Comparison of ENCODE assay signal across 8 cellular contexts in genomic region chr15:31977812-31978662, GRCh38. TPM values are rescaled to one million over a fixed set of nuclear protein-coding genes. Genes with fewer than 3 reads are reported as not detected.
A peak's percentile ranks its signal among the peaks of the same experiment; 100 is the strongest.
DNase-seq lines count a peak whose midpoint lies in the region; ATAC-seq, FAIRE-seq and TF ChIP-seq lines count a peak whose summit lies in the region.

No MANE protein-coding gene starts in this region.

- peak; percentile 76 for TF ChIP-seq CTCF in 22Rv1 (IDR thresholded peaks at IDR 0.05)
- TF ChIP-seq CTCF in astrocyte of the spinal cord (IDR thresholded peaks at IDR 0.05; ENCODE audit: low read depth, low read length) = peak; percentile 88

- peak; percentile 66 for FAIRE-seq in GM12891 (lab: Jason Lieb, UNC)

- no peak for TF ChIP-seq POLR2A in GM12891 (IDR thresholded peaks at IDR 0.05; ENCODE audit: low read depth, low read length)

- H3K4me3 ChIP-seq in astrocyte of the spinal cord (ENCODE audit: low read depth, low read length) = no peak overlapping the region

- H3K4me1 Mint-ChIP-seq in T-helper 2 cell treated with Interferon-gamma antibody and Interleukin-4, amounts not matched to agents 5 μg/mL and 100 μg/mL, for 36 hours (ENCODE audit: low read depth) = peaks cover 4% of the 10 kb centered on the region
- peaks cover 13 to 18% of the 10 kb centered on the region in 2 donors for H3K4me1 Mint-ChIP-seq in immature natural killer cell

- in situ Hi-C loops in astrocyte of the spinal cord (cut with HindIII; ENCODE audit: low sequenced_read_pairs) = no loop called here

- peak; percentile 45 for DNase-seq in GM12891 (ENCODE audit: insufficient read length, low spot score)
- peak; percentile 67 for DNase-seq in LoVo (ENCODE audit: low spot score)
- peak; percentile 19 for DNase-seq in T-helper 2 cell treated with Interferon-gamma antibody and Interleukin-4, amounts not matched to agents 5 μg/mL and 100 μg/mL, for 36 hours (ENCODE audit: low spot score)
- DNase-seq in astrocyte of the spinal cord (ENCODE audit: low read depth, low spot score) = peak; percentile 23
- DNase-seq in immature natural killer cell = peak; percentile 15 to 40 (median 35)
- peak; percentile 27 for DNase-seq in stimulated activated CD4-positive, alpha-beta T cell treated with anti-CD3 and anti-CD28 coated beads, Interleukin-2, amount 100 ng/mL, for 4 hours (ENCODE audit: low read depth)

- no peaks in the 10 kb centered on the region for H3K9me3 Mint-ChIP-seq in T-helper 2 cell treated with Interferon-gamma antibody and Interleukin-4, amounts not matched to agents 5 μg/mL and 100 μg/mL, for 36 hours
- H3K9me3 Mint-ChIP-seq in immature natural killer cell = no peaks in the 10 kb centered on the region

- no peaks in the 10 kb centered on the region for H3K36me3 Mint-ChIP-seq in T-helper 2 cell treated with Interferon-gamma antibody and Interleukin-4, amounts not matched to agents 5 μg/mL and 100 μg/mL, for 36 hours (ENCODE audit: low read depth)
- no peaks in the 10 kb centered on the region for H3K36me3 Mint-ChIP-seq in immature natural killer cell

- H3K4me3 Mint-ChIP-seq in T-helper 2 cell treated with Interferon-gamma antibody and Interleukin-4, amounts not matched to agents 5 μg/mL and 100 μg/mL, for 36 hours = no peak overlapping the region
- no peak overlapping the region for H3K4me3 Mint-ChIP-seq in immature natural killer cell

- ATAC-seq in HG03045 (IDR thresholded peaks at IDR 0.05; ENCODE audit: unreplicated experiment) = no peak

- H3K27me3 Mint-ChIP-seq in T-helper 2 cell treated with Interferon-gamma antibody and Interleukin-4, amounts not matched to agents 5 μg/mL and 100 μg/mL, for 36 hours (ENCODE audit: low read depth) = peaks cover 4% of the 10 kb centered on the region
- peaks cover 6 to 11% (median 8%) of the 10 kb centered on the region in 3 donors for H3K27me3 Mint-ChIP-seq in immature natural killer cell (ENCODE audit: low read depth in 3 of 3)

- no peak overlapping the region for H3K27ac ChIP-seq in 22Rv1

- no peak overlapping the region for H3K27ac Mint-ChIP-seq in T-helper 2 cell treated with Interferon-gamma antibody and Interleukin-4, amounts not matched to agents 5 μg/mL and 100 μg/mL, for 36 hours
- no peak overlapping the region for H3K27ac Mint-ChIP-seq in immature natural killer cell

TF ChIP-seq in GM12891, 5 proteins besides CTCF, POLR2A, EP300 and RAD21:
- TF ChIP-seq SPI1 (IDR thresholded peaks at IDR 0.05; ENCODE audit: low read depth, low read length) (no peak), POLR2AphosphoS5 (IDR thresholded peaks at IDR 0.05; ENCODE audit: low read depth, low read length) (no peak), PAX5 (IDR thresholded peaks at IDR 0.05; ENCODE audit: insufficient read depth, low read length, severe bottlenecking) (no peak), POU2F2 (IDR thresholded peaks at IDR 0.05; ENCODE audit: low read depth, low read length) (no peak), TAF1 (IDR thresholded peaks at IDR 0.05; ENCODE audit: low read depth, low read length) (no peak)

RNA-seq across cellular contexts. Expression of gene CHRNA7, which starts 52.3 kb away (rescaled TPM):
- polyA plus RNA-seq in GM12891 (2012; ENCODE audit: low read depth, missing spikeins) = not detected
- under 1 TPM in 2 of 3 donors, not detected in 1; 0.06 to 0.91 TPM for polyA plus RNA-seq in immature natural killer cell
